2 cellular contexts compared by ENCODE assay signal in genomic region chr1:109782927-109783326, GRCh38.
TF ChIP-seq lines count a peak whose summit lies in the region.

No MANE protein-coding gene starts in this region.

TF ChIP-seq in IMR-90, 13 proteins besides CTCF, POLR2A, EP300 and RAD21:
- no peak for TF ChIP-seq BHLHE40 (IDR thresholded peaks at IDR 0.05; ENCODE audit: low read depth, low read length)

TF ChIP-seq in HEK293T, 16 proteins besides CTCF, POLR2A, EP300 and RAD21:
- TF ChIP-seq LEF1 (IDR thresholded peaks at IDR 0.05; ENCODE audit: borderline replicate concordance) (no peak), HDGF (IDR thresholded peaks at IDR 0.05; ENCODE audit: borderline replicate concordance) (no peak), ZNF384 (IDR thresholded peaks at IDR 0.05) (no peak), L3MBTL2 (conservative IDR thresholded peaks at IDR 0.05) (no peak), SP1 (IDR thresholded peaks at IDR 0.05) (no peak), PKNOX1 (IDR thresholded peaks at IDR 0.05) (no peak), FOXM1 (IDR thresholded peaks at IDR 0.05; ENCODE audit: borderline replicate concordance) (no peak), NFRKB (IDR thresholded peaks at IDR 0.05) (no peak), FOXA1 (IDR thresholded peaks at IDR 0.05) (no peak), BHLHE40 (IDR thresholded peaks at IDR 0.05; ENCODE audit: borderline replicate concordance) (no peak), TARDBP (IDR thresholded peaks at IDR 0.05) (no peak), SUZ12 (IDR thresholded peaks at IDR 0.05) (no peak)
TF ChIP-seq in HEK293T: peak in this region for 0.
